Comparison of ENCODE assay signal across 29 cellular contexts in genomic region chr16:26578748-26579147, GRCh38.
A peak's percentile ranks its signal among the peaks of the same experiment; 100 is the strongest.
DNase-seq lines count a peak whose midpoint lies in the region; ATAC-seq, FAIRE-seq and TF ChIP-seq lines count a peak whose summit lies in the region.
"Had no signal": no experiment of that assay in that cellular context is flagged by ENCODE, and none has a peak within 500 bp of the region (broad histone marks: within the 10 kb centered on the region; RNA-seq: fewer than 3 reads in every experiment).

No MANE protein-coding gene starts in this region.

- no peak overlapping the region for H3K4me3 ChIP-seq in HepG2 (replicated peaks in 1 of 3; ENCODE audit: insufficient read depth in 1 of 3, low read depth in 2 of 3, low read length in 3 of 3)
- H3K4me3 ChIP-seq in right lobe of liver, result no peak overlapping the region
- H3K4me3 ChIP-seq: A549; BLaER1; BLaER1 treated with 17β-estradiol and CSF1 and Interleukin-3, amounts not matched to agents 10 nM and 100 nM had no signal

- no peaks in the 10 kb centered on the region for H3K79me2 ChIP-seq in HepG2 (ENCODE audit: insufficient read depth, low read length)

- CTCF ChIA-PET in HepG2 (lab: Yijun Ruan, JAX; ENCODE audit: low intra/inter-chr PET ratio, low total read pairs), result no interaction called here

- no peak overlapping the region for H3K9ac ChIP-seq in HepG2 (ENCODE audit: insufficient read depth, low read depth, low read length)
- H3K9ac ChIP-seq: BLaER1; BLaER1 treated with 17β-estradiol and CSF1 and Interleukin-3, amounts not matched to agents 10 nM and 100 nM had no signal

- no TSS peak for BruUV-seq in HepG2 (replicated peaks; lab: Mats Ljungman, UMichigan)

- no peaks in the 10 kb centered on the region for H4K20me1 ChIP-seq in HepG2 (ENCODE audit: insufficient read depth, low read length)
- H4K20me1 ChIP-seq: BLaER1; BLaER1 treated with 17β-estradiol and CSF1 and Interleukin-3, amounts not matched to agents 10 nM and 100 nM had no signal

- in situ Hi-C loops in HepG2 (cut with HindIII; ENCODE audit: extremely low pct_ligation_motif_present, low pct_unique_long_range_greater_than_20kb), result no loop called here

- no peaks in the 10 kb centered on the region for H3K4me1 ChIP-seq in HepG2 (ENCODE audit: insufficient read depth, low read length)
- no peaks in the 10 kb centered on the region for H3K4me1 ChIP-seq in right lobe of liver
- H3K4me1 ChIP-seq: A549; BE2C; BLaER1; BLaER1 treated with 17β-estradiol and CSF1 and Interleukin-3, amounts not matched to agents 10 nM and 100 nM; Caco-2 had no signal

- ATAC-seq in HepG2 (no peak), right lobe of liver (no peak)
- ATAC-seq: A549; CD8-positive, alpha-beta T cell had no signal

- no peaks in the 10 kb centered on the region for H3K27me3 ChIP-seq in HepG2 (ENCODE audit: control insufficient read depth in 1 of 2, insufficient read depth in 2 of 2, low read length in 2 of 2)
- no peaks in the 10 kb centered on the region for H3K27me3 ChIP-seq in right lobe of liver
- H3K27me3 ChIP-seq: BE2C; BLaER1; BLaER1 treated with 17β-estradiol and CSF1 and Interleukin-3, amounts not matched to agents 10 nM and 100 nM had no signal

- no peak for FAIRE-seq in HepG2 (lab: Jason Lieb, UNC)
- FAIRE-seq: A204.1, A549, D721Med had no signal

- H3K36me3 ChIP-seq in HepG2 (replicated peaks in 1 of 2; ENCODE audit: control insufficient read depth in 1 of 2, insufficient read depth in 2 of 2, low read length in 2 of 2), result no peaks in the 10 kb centered on the region
- H3K36me3 ChIP-seq in right lobe of liver, result no peaks in the 10 kb centered on the region
- H3K36me3 ChIP-seq: BE2C; BLaER1; BLaER1 treated with 17β-estradiol and CSF1 and Interleukin-3, amounts not matched to agents 10 nM and 100 nM had no signal

- DNase-seq in HepG2 (ENCODE audit: low spot score) (no peak), right lobe of liver (no peak)
- DNase-seq: 8988T; ACHN; AML-193; BE2C; C1 segment of cervical spinal cord; Caco-2; Calu3; CD4-positive, alpha-beta memory T cell; CD4-positive, alpha-beta T cell; CD4-positive, CD25-positive, alpha-beta regulatory T cell; CD8-positive, alpha-beta memory T cell; CD8-positive, alpha-beta T cell; COR-L47; DMS 273 treated with DMSO at 0.1 percent for 48 hours; DMS153; DMS53; DMS79; DMS79 treated with DMSO at 0.1 percent for 48 hours; DND-41; EL had no signal

- TF ChIP-seq EP300 in HepG2 (IDR thresholded peaks at IDR 0.05; ENCODE audit: low read depth in 2 of 2, low read length in 2 of 2), result no peak
- no peak for TF ChIP-seq EP300 in HepG2 (CRISPR knock-in tag; IDR thresholded peaks at IDR 0.05; ENCODE audit: borderline replicate concordance)

- no peak overlapping the region for H2AFZ ChIP-seq in HepG2 (ENCODE audit: low read length)

- TF ChIP-seq RAD21 in HepG2 (CRISPR knock-in tag; IDR thresholded peaks at IDR 0.05), result no peak

- WGBS in HepG2 (ENCODE audit: low lambda C conversion rate), result 2% methylated on average over 2 of the region's 2 CpGs
- 36% methylated on average over 1 of the region's 2 CpGs for WGBS in right lobe of liver (ENCODE audit: insufficient coverage, low coverage, low lambda C conversion rate, missing lambda C conversion rate)

- H3K27ac ChIP-seq in HepG2 (ENCODE audit: extremely low read length, insufficient read depth, low read length) (no peak overlapping the region), right lobe of liver (no peak overlapping the region)
- H3K27ac ChIP-seq: 22Rv1; A549; BLaER1; BLaER1 treated with 17β-estradiol and CSF1 and Interleukin-3, amounts not matched to agents 10 nM and 100 nM; C4-2B had no signal

- POLR2A ChIA-PET in HepG2 (lab: Yijun Ruan, JAX), result no interaction called here

- intact Hi-C loops in HepG2 (cut with micrococcal nuclease; ENCODE audit: unreplicated experiment), result no loop called here
- intact Hi-C loops in right lobe of liver (cut with DNase I), result no loop called here

- TF ChIP-seq POLR2A in HepG2 (IDR thresholded peaks at IDR 0.05; ENCODE audit: insufficient read depth in 1 of 2, low read depth in 2 of 2, low read length in 2 of 2), result no peak
- TF ChIP-seq POLR2A in right lobe of liver (IDR thresholded peaks at IDR 0.05), result no peak

- no peak for TF ChIP-seq CTCF in HepG2 (CRISPR knock-in tag; IDR thresholded peaks at IDR 0.05)
- TF ChIP-seq CTCF in right lobe of liver (IDR thresholded peaks at IDR 0.05), result no peak

- H3K9me3 ChIP-seq in HepG2 (ENCODE audit: low read length) (no peaks in the 10 kb centered on the region), right lobe of liver (no peaks in the 10 kb centered on the region)
- H3K9me3 ChIP-seq: A549, BE2C, BLaER1, Caco-2 had no signal

- no peak overlapping the region for H3K4me2 ChIP-seq in HepG2 (ENCODE audit: low read depth, low read length)
- H3K4me2 ChIP-seq: A549; BLaER1; BLaER1 treated with 17β-estradiol and CSF1 and Interleukin-3, amounts not matched to agents 10 nM and 100 nM had no signal

TF ChIP-seq in HepG2, 621 proteins besides CTCF, POLR2A, EP300 and RAD21:
- TF ChIP-seq HNRNPK (IDR thresholded peaks at IDR 0.05; ENCODE audit: low read depth, low read length, poor library complexity, severe bottlenecking) (peak; percentile 93), GPN1 (CRISPR knock-in tag; IDR thresholded peaks at IDR 0.05; ENCODE audit: borderline replicate concordance) (no peak)
